ENCODE assay signal across 8 cellular contexts in genomic region chr22:37623075-37624016, GRCh38. TPM values are rescaled to one million over a fixed set of nuclear protein-coding genes. Genes with fewer than 3 reads are reported as not detected.
DNase-seq lines count a peak whose midpoint lies in the region; ATAC-seq, FAIRE-seq and TF ChIP-seq lines count a peak whose summit lies in the region.

No MANE protein-coding gene starts in this region.

- H3K4me1 ChIP-seq in pancreas, result no peaks in the 10 kb centered on the region

- intact Hi-C loops in activated T-helper 2 cell treated with anti-CD3 and anti-CD28 coated beads, Interferon-gamma antibody, Interleukin-2, Interleukin-4, amounts not matched to agents 10 μg/mL and 5 μg/mL and 100 μg/mL, durations not matched to agents 14 hours and 24 hours and 36 hours (cut with micrococcal nuclease), result loop anchor here (1.0 kb wide), 2 partner anchors 15 to 58 kb away; no protein-coding TSS in a partner anchor
- intact Hi-C loops in pancreas (cut with DNase I), result no loop called here

- peaks cover 20% of the 10 kb centered on the region for H3K4me1 Mint-ChIP-seq in activated T-helper 2 cell treated with anti-CD3 and anti-CD28 coated beads, Interferon-gamma antibody, Interleukin-2, Interleukin-4, amounts not matched to agents 10 μg/mL and 5 μg/mL and 100 μg/mL, durations not matched to agents 14 hours and 24 hours and 36 hours (ENCODE audit: low read depth)

- H3K4me3 ChIP-seq in fibroblast of pulmonary artery (replicated peaks; ENCODE audit: low read depth, low read length), result no peak overlapping the region
- no peak overlapping the region for H3K4me3 ChIP-seq in pancreas

- 62 to 63% methylated on average over 22 of the region's 22 CpGs for WGBS in pancreas, 2 donors

- peak; percentile 61 for FAIRE-seq in GM19239 (lab: Jason Lieb, UNC)
- FAIRE-seq in RCC 7860 (lab: Jason Lieb, UNC), result no peak
- no peak for FAIRE-seq in pancreas (lab: Jason Lieb, UNC)

- no peak for DNase-seq in AG09319 (ENCODE audit: extremely low read depth, low read depth)
- no peak for DNase-seq in GM19239 (ENCODE audit: insufficient read length, low spot score)
- DNase-seq in RCC 7860 (ENCODE audit: low spot score), result peak; percentile 12
- DNase-seq in activated T-helper 2 cell treated with anti-CD3 and anti-CD28 coated beads, Interferon-gamma antibody, Interleukin-2, Interleukin-4, amounts not matched to agents 10 μg/mL and 5 μg/mL and 100 μg/mL, durations not matched to agents 14 hours and 24 hours and 36 hours (ENCODE audit: low spot score), result peak; percentile 67
- DNase-seq in fibroblast of pulmonary artery (ENCODE audit: low read depth), result peak; percentile 60
- DNase-seq in pancreas, result peak in 4 of 6 donors; percentile 63 to 86 (median 73)

- no peaks in the 10 kb centered on the region for H3K9me3 ChIP-seq in pancreas

- peak; percentile 67 to 77 (median 70) for ATAC-seq in pancreas
- ATAC-seq in HG03108 (IDR thresholded peaks at IDR 0.05; ENCODE audit: unreplicated experiment), result no peak
- no peak for ATAC-seq in GM21529 (IDR thresholded peaks at IDR 0.05; ENCODE audit: unreplicated experiment)

- H3K27me3 Mint-ChIP-seq in activated T-helper 2 cell treated with anti-CD3 and anti-CD28 coated beads, Interferon-gamma antibody, Interleukin-2, Interleukin-4, amounts not matched to agents 10 μg/mL and 5 μg/mL and 100 μg/mL, durations not matched to agents 14 hours and 24 hours and 36 hours (ENCODE audit: low read depth), result no peaks in the 10 kb centered on the region

- no peak overlapping the region for H3K4me3 Mint-ChIP-seq in activated T-helper 2 cell treated with anti-CD3 and anti-CD28 coated beads, Interferon-gamma antibody, Interleukin-2, Interleukin-4, amounts not matched to agents 10 μg/mL and 5 μg/mL and 100 μg/mL, durations not matched to agents 14 hours and 24 hours and 36 hours (ENCODE audit: low read depth)

- peak overlapping the region; percentile 70 for H3K27ac Mint-ChIP-seq in activated T-helper 2 cell treated with anti-CD3 and anti-CD28 coated beads, Interferon-gamma antibody, Interleukin-2, Interleukin-4, amounts not matched to agents 10 μg/mL and 5 μg/mL and 100 μg/mL, durations not matched to agents 14 hours and 24 hours and 36 hours

- H3K27ac ChIP-seq in pancreas, result no peak overlapping the region

- peaks cover 28% of the 10 kb centered on the region for H3K36me3 Mint-ChIP-seq in activated T-helper 2 cell treated with anti-CD3 and anti-CD28 coated beads, Interferon-gamma antibody, Interleukin-2, Interleukin-4, amounts not matched to agents 10 μg/mL and 5 μg/mL and 100 μg/mL, durations not matched to agents 14 hours and 24 hours and 36 hours (ENCODE audit: low read depth)

- peak; percentile 71 for TF ChIP-seq CTCF in AG09319 (IDR thresholded peaks at IDR 0.05; ENCODE audit: low read depth, low read length)
- TF ChIP-seq CTCF in fibroblast of pulmonary artery (IDR thresholded peaks at IDR 0.05; ENCODE audit: low read length, missing control alignments), result peak; percentile 61
- peak; percentile 80 to 94 (median 84) for TF ChIP-seq CTCF in pancreas (IDR thresholded peaks at IDR 0.05)

- peaks cover 0 to 29% (median 0%) of the 10 kb centered on the region in 3 donors for H3K36me3 ChIP-seq in pancreas

- no peaks in the 10 kb centered on the region for H3K9me3 Mint-ChIP-seq in activated T-helper 2 cell treated with anti-CD3 and anti-CD28 coated beads, Interferon-gamma antibody, Interleukin-2, Interleukin-4, amounts not matched to agents 10 μg/mL and 5 μg/mL and 100 μg/mL, durations not matched to agents 14 hours and 24 hours and 36 hours

- no peaks in the 10 kb centered on the region for H3K27me3 ChIP-seq in pancreas

RNA-seq across cellular contexts. Expression of gene GGA1, which starts 14.7 kb away (rescaled TPM):
- 69.3 and 71.2 TPM in 2 replicates for total RNA-seq in activated T-helper 2 cell treated with anti-CD3 and anti-CD28 coated beads, Interferon-gamma antibody, Interleukin-2, Interleukin-4, amounts not matched to agents 10 μg/mL and 5 μg/mL and 100 μg/mL, durations not matched to agents 14 hours and 24 hours and 36 hours
- 10 to 100 TPM; 17.9 to 36.4 (median 21.5) TPM for total RNA-seq in pancreas
- polyA plus RNA-seq in pancreas, result 10 to 100 TPM; 81.5 to 84.9 TPM

RNA-seq across cellular contexts. Expression of gene SH3BP1, which starts 16.1 kb away (rescaled TPM):
- 117 and 122 TPM in 2 replicates for total RNA-seq in activated T-helper 2 cell treated with anti-CD3 and anti-CD28 coated beads, Interferon-gamma antibody, Interleukin-2, Interleukin-4, amounts not matched to agents 10 μg/mL and 5 μg/mL and 100 μg/mL, durations not matched to agents 14 hours and 24 hours and 36 hours
- total RNA-seq in pancreas, result 1 to 10 TPM; 2.0 to 9.3 (median 3.9) TPM
- 1 to 10 TPM; 2.7 to 5.9 TPM for polyA plus RNA-seq in pancreas

RNA-seq across cellular contexts. Expression of gene PDXP, which starts 35.2 kb away (rescaled TPM):
- 40.1 and 41.9 TPM in 2 replicates for total RNA-seq in activated T-helper 2 cell treated with anti-CD3 and anti-CD28 coated beads, Interferon-gamma antibody, Interleukin-2, Interleukin-4, amounts not matched to agents 10 μg/mL and 5 μg/mL and 100 μg/mL, durations not matched to agents 14 hours and 24 hours and 36 hours
- total RNA-seq in pancreas, result 1 to 10 TPM; 3.6 to 6.8 (median 5.4) TPM
- 10 to 100 TPM in 1 of 2 donors, 1 to 10 TPM in 1; 4.6 to 16.3 TPM for polyA plus RNA-seq in pancreas

RNA-seq across cellular contexts. Expression of gene LGALS2, which starts 43.5 kb away (rescaled TPM):
- total RNA-seq in activated T-helper 2 cell treated with anti-CD3 and anti-CD28 coated beads, Interferon-gamma antibody, Interleukin-2, Interleukin-4, amounts not matched to agents 10 μg/mL and 5 μg/mL and 100 μg/mL, durations not matched to agents 14 hours and 24 hours and 36 hours, result not detected in 2 replicates
- 10 to 100 TPM; 16.0 to 99.5 (median 40.9) TPM for total RNA-seq in pancreas
- 10 to 100 TPM; 26.2 to 61.7 TPM for polyA plus RNA-seq in pancreas

RNA-seq across cellular contexts. Expression of gene LGALS1, which starts 52.1 kb away (rescaled TPM):
- 892 and 921 TPM in 2 replicates for total RNA-seq in activated T-helper 2 cell treated with anti-CD3 and anti-CD28 coated beads, Interferon-gamma antibody, Interleukin-2, Interleukin-4, amounts not matched to agents 10 μg/mL and 5 μg/mL and 100 μg/mL, durations not matched to agents 14 hours and 24 hours and 36 hours
- 100 to 1,000 TPM in 2 of 6 donors, 10 to 100 TPM in 4; 15.9 to 191 (median 40.9) TPM for total RNA-seq in pancreas
- polyA plus RNA-seq in pancreas, result 100 to 1,000 TPM; 172 to 249 TPM

Comparison
In these comparisons a context has a peak if more than half of its experiments do, and no peak if none do; other contexts are left out.
1. DNase-seq: peak in RCC 7860 (single experiment), activated T-helper 2 cell treated with anti-CD3 and anti-CD28 coated beads, Interferon-gamma antibody, Interleukin-2, Interleukin-4, amounts not matched to agents 10 μg/mL and 5 μg/mL and 100 μg/mL, durations not matched to agents 14 hours and 24 hours and 36 hours (single experiment), fibroblast of pulmonary artery (single experiment) and pancreas (4 of 6); none in AG09319 (single experiment) and GM19239 (single experiment).
2. ATAC-seq: peak in pancreas (4 of 4); none in HG03108 (single experiment) and GM21529 (single experiment).
3. RNA of gene SH3BP1, which starts 16.1 kb away (total RNA-seq): 117 to 122 TPM in activated T-helper 2 cell treated with anti-CD3 and anti-CD28 coated beads, Interferon-gamma antibody, Interleukin-2, Interleukin-4, amounts not matched to agents 10 μg/mL and 5 μg/mL and 100 μg/mL, durations not matched to agents 14 hours and 24 hours and 36 hours; 2.0 to 9.3 TPM in pancreas; every median in the first group is over 10 times any median in the second.
4. Peak in every context shown above with its lines, with median percentiles within 50 percentile points of each other: CTCF ChIP-seq.